In genomic region chr2:168478206-168478605, GRCh38 we compare ENCODE assay signal across 13 cellular contexts.
"Had no signal": no experiment of that assay in that cellular context is flagged by ENCODE, and none has a peak within 500 bp of the region (broad histone marks: within the 10 kb centered on the region; RNA-seq: fewer than 3 reads in every experiment).

No MANE protein-coding gene starts in this region.

- FAIRE-seq: TTC549 had no signal

- ATAC-seq: esophagus mucosa; stimulated activated memory B cell treated with anti-CD40 and anti-IgM and Interleukin-4, amounts not matched to agents 10 μg/mL and 1 μg/mL and 100 μg/mL, for 72 hours had no signal

- DNase-seq: activated CD4-positive, alpha-beta T cell treated with anti-CD3 and anti-CD28 coated beads, Interleukin-2, amount 50 U/mL, for 4 hours; activated naive CD4-positive, alpha-beta T cell treated with anti-CD3 and anti-CD28 coated beads, Interleukin-2, amount 50 U/mL, for 16 hours; activated T-cell treated with anti-CD3 and anti-CD28 coated beads, Interleukin-2, amount 50 U/mL, for 1 hour; amniotic stem cell; substantia nigra; T-helper 2 cell; transverse colon had no signal

- H3K9ac ChIP-seq: parathyroid adenoma had no signal

- H2AFZ ChIP-seq: parathyroid adenoma had no signal

- H3K9me3 ChIP-seq: transverse colon had no signal

- H3K4me2 ChIP-seq: smooth muscle cell had no signal

- H3K4me1 ChIP-seq: parathyroid adenoma had no signal

- H3K27me3 ChIP-seq: transverse colon had no signal

- H3K4me3 ChIP-seq: smooth muscle cell, transverse colon had no signal

- H3K79me2 ChIP-seq: parathyroid adenoma had no signal

- H3K27ac ChIP-seq: parathyroid adenoma, transverse colon had no signal

- H3K36me3 ChIP-seq: transverse colon had no signal

- H3K27me3 Mint-ChIP-seq: brain; stimulated activated memory B cell treated with anti-CD40 and anti-IgM and Interleukin-4, amounts not matched to agents 10 μg/mL and 1 μg/mL and 100 μg/mL, for 72 hours had no signal

- H3K4me3 Mint-ChIP-seq: brain; stimulated activated memory B cell treated with anti-CD40 and anti-IgM and Interleukin-4, amounts not matched to agents 10 μg/mL and 1 μg/mL and 100 μg/mL, for 72 hours had no signal

- H3K36me3 Mint-ChIP-seq: stimulated activated memory B cell treated with anti-CD40 and anti-IgM and Interleukin-4, amounts not matched to agents 10 μg/mL and 1 μg/mL and 100 μg/mL, for 72 hours had no signal

- H3K4me1 Mint-ChIP-seq: stimulated activated memory B cell treated with anti-CD40 and anti-IgM and Interleukin-4, amounts not matched to agents 10 μg/mL and 1 μg/mL and 100 μg/mL, for 72 hours had no signal

- H3K9me3 Mint-ChIP-seq: stimulated activated memory B cell treated with anti-CD40 and anti-IgM and Interleukin-4, amounts not matched to agents 10 μg/mL and 1 μg/mL and 100 μg/mL, for 72 hours had no signal

- H3K27ac Mint-ChIP-seq: stimulated activated memory B cell treated with anti-CD40 and anti-IgM and Interleukin-4, amounts not matched to agents 10 μg/mL and 1 μg/mL and 100 μg/mL, for 72 hours had no signal
